In genomic region chr14:79658224-79658623, GRCh38 we compare ENCODE assay signal across 25 cellular contexts.
"Had no signal": no experiment of that assay in that cellular context is flagged by ENCODE, and none has a peak within 500 bp of the region (broad histone marks: within the 10 kb centered on the region; RNA-seq: fewer than 3 reads in every experiment).

No MANE protein-coding gene starts in this region.

- H3K4me3 ChIP-seq: hepatocyte, left ventricle myocardium inferior, neural progenitor cell, sigmoid colon, smooth muscle cell, stomach, transverse colon, vagina had no signal

- ATAC-seq: activated CD4-positive, alpha-beta T cell treated with anti-CD3 and anti-CD28 coated beads for 36 hours; activated T-cell treated with anti-CD3 and anti-CD28 coated beads, Interleukin-2, amount 50 U/mL, for 4 hours; esophagus mucosa; naive thymus-derived CD4-positive, alpha-beta T cell; stimulated activated memory B cell treated with anti-CD40 and anti-IgM and Interleukin-4, amounts not matched to agents 10 μg/mL and 1 μg/mL and 100 μg/mL, for 72 hours; WTC11 had no signal

- DNase-seq: activated CD4-positive, alpha-beta T cell treated with anti-CD3 and anti-CD28 coated beads for 36 hours; activated CD4-positive, alpha-beta T cell treated with anti-CD3 and anti-CD28 coated beads, Interleukin-2, amount 50 U/mL, for 4 hours; activated CD8-positive, alpha-beta memory T cell treated with anti-CD3 and anti-CD28 coated beads, Interleukin-2, amount 50 U/mL, for 48 hours; activated naive CD4-positive, alpha-beta T cell treated with Interleukin-2 at 50 U/mL for 16 hours; activated naive CD8-positive, alpha-beta T cell treated with anti-CD3 and anti-CD28 coated beads for 36 hours; activated T-cell treated with anti-CD3 and anti-CD28 coated beads, Interleukin-2, amount 50 U/mL, for 4 hours; central memory CD4-positive, alpha-beta T cell; effector memory CD4-positive, alpha-beta T cell; foreskin melanocyte; glutamatergic neuron; kidney glomerular epithelial cell; left ventricle myocardium inferior; naive thymus-derived CD4-positive, alpha-beta T cell; retina; sigmoid colon; stimulated activated CD4-positive, alpha-beta T cell treated with anti-CD3 and anti-CD28 coated beads, Interleukin-15, amount 100 ng/mL, for 24 hours; stomach; transverse colon had no signal

- H3K27me3 ChIP-seq: hepatocyte, neural progenitor cell, sigmoid colon, stomach, transverse colon, vagina had no signal

- H3K36me3 ChIP-seq: left ventricle myocardium inferior, neural progenitor cell, sigmoid colon, stomach, transverse colon, vagina had no signal
